13 cellular contexts compared by ENCODE assay signal in the genomic region with DNA sequence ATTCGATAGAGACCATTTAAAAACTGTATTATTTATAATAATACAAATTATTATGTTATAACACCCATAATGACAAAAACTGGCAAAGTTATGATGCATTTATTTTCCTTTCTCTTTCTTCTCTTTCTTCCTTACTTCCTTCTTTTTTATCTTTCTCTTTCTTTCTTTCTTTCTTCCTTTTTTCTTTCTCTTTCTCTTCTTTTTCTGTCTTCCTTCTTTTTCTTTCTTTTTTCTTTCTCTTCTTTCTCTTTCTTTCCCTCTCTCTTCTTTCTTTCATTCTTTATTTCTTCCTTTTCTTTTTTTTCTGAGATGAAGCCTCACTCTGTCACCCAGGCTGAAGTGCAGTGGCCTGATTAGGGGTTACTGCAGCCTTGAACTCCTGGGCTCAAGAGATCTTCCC.
"Had no signal": no experiment of that assay in that cellular context is flagged by ENCODE, and none has a peak within 500 bp of the region (broad histone marks: within the 10 kb centered on the region; RNA-seq: fewer than 3 reads in every experiment).

No MANE protein-coding gene starts in this region.

- H3K4me3 ChIP-seq: breast epithelium, tibial artery had no signal

- H3K27ac Mint-ChIP-seq: activated CD8-positive, alpha-beta memory T cell treated with anti-CD3 and anti-CD28 coated beads, Interleukin-2, amount 10 ng/mL, durations not matched to agents 7 days and 5 days; activated naive CD8-positive, alpha-beta T cell treated with anti-CD3 and anti-CD28 coated beads, Interleukin-2, amount 10 ng/mL, durations not matched to agents 7 days and 5 days; activated T-cell treated with anti-CD3 and anti-CD28 coated beads, Interleukin-2, amount 50 U/mL, for 24 hours had no signal

- ATAC-seq: activated CD8-positive, alpha-beta memory T cell treated with anti-CD3 and anti-CD28 coated beads, Interleukin-2, amount 10 ng/mL, durations not matched to agents 7 days and 5 days; SK-N-SH treated with all-trans-retinoic acid at 6 μM for 48 hours had no signal

- H3K4me3 Mint-ChIP-seq: activated CD8-positive, alpha-beta memory T cell treated with anti-CD3 and anti-CD28 coated beads, Interleukin-2, amount 10 ng/mL, durations not matched to agents 7 days and 5 days; activated naive CD8-positive, alpha-beta T cell treated with anti-CD3 and anti-CD28 coated beads, Interleukin-2, amount 10 ng/mL, durations not matched to agents 7 days and 5 days; activated T-cell treated with anti-CD3 and anti-CD28 coated beads, Interleukin-2, amount 50 U/mL, for 24 hours had no signal

- H3K36me3 ChIP-seq: breast epithelium, tibial artery had no signal

- H3K36me3 Mint-ChIP-seq: activated CD8-positive, alpha-beta memory T cell treated with anti-CD3 and anti-CD28 coated beads, Interleukin-2, amount 10 ng/mL, durations not matched to agents 7 days and 5 days had no signal

- H3K4me1 ChIP-seq: breast epithelium had no signal

- H3K9me3 Mint-ChIP-seq: activated naive CD8-positive, alpha-beta T cell treated with anti-CD3 and anti-CD28 coated beads, Interleukin-2, amount 10 ng/mL, durations not matched to agents 7 days and 5 days; activated T-cell treated with anti-CD3 and anti-CD28 coated beads, Interleukin-2, amount 50 U/mL, for 24 hours had no signal

- H3K9me3 ChIP-seq: breast epithelium, tibial artery had no signal

- H3K27me3 ChIP-seq: breast epithelium had no signal

- H3K27ac ChIP-seq: breast epithelium, tibial artery had no signal

- DNase-seq: activated CD4-positive, CD25-positive, alpha-beta regulatory T cell; activated CD8-positive, alpha-beta memory T cell treated with anti-CD3 and anti-CD28 coated beads, Interleukin-2, amount 10 ng/mL, durations not matched to agents 7 days and 5 days; activated gamma-delta T cell; activated naive CD8-positive, alpha-beta T cell treated with anti-CD3 and anti-CD28 coated beads, Interleukin-2, amount 10 ng/mL, durations not matched to agents 7 days and 5 days; activated T-cell treated with anti-CD3 and anti-CD28 coated beads, Interleukin-2, amount 50 U/mL, for 24 hours; anterior cingulate cortex; dermis blood vessel endothelial cell; erythroblast; stimulated activated CD4-positive, alpha-beta T cell treated with anti-CD3 and anti-CD28 coated beads, Interleukin-4, amount 100 ng/mL, for 1 hour; stimulated activated CD8-positive, alpha-beta memory T cell treated with anti-CD3 and anti-CD28 coated beads, Interleukin-4, amount 100 ng/mL, for 48 hours; tibial artery had no signal
